8 cellular contexts compared by ENCODE assay signal in genomic region chr3:159964166-159964973, GRCh38. TPM values are rescaled to one million over a fixed set of nuclear protein-coding genes. Genes with fewer than 3 reads are reported as not detected.
DNase-seq lines count a peak whose midpoint lies in the region; ATAC-seq and TF ChIP-seq lines count a peak whose summit lies in the region.

No MANE protein-coding gene starts in this region.

- H3K9me3 ChIP-seq in Peyer's patch = no peaks in the 10 kb centered on the region

- ATAC-seq in GM19468 (IDR thresholded peaks at IDR 0.05; ENCODE audit: extremely low read depth, unreplicated experiment) (peak; percentile 98), HG03439 (IDR thresholded peaks at IDR 0.05; ENCODE audit: unreplicated experiment) (peak; percentile 100)

- no peak for TF ChIP-seq CTCF in Peyer's patch (IDR thresholded peaks at IDR 0.05)

- peak; percentile 85 for DNase-seq in EL
- peak; percentile 33 for DNase-seq in epithelial cell of prostate (ENCODE audit: low read depth, low spot score)
- no peak for DNase-seq in stimulated activated CD8-positive, alpha-beta memory T cell treated with anti-CD3 and anti-CD28 coated beads, Interleukin-4, amount 100 ng/mL, for 48 hours
- DNase-seq in posterior cingulate gyrus = no peak
- DNase-seq in Peyer's patch = no peak
- DNase-seq in mesenteric fat pad (ENCODE audit: low spot score) = no peak

- intact Hi-C loops in posterior cingulate gyrus (cut with DNase I) = no loop called here

- no peaks in the 10 kb centered on the region for H3K27me3 ChIP-seq in Peyer's patch

- TF ChIP-seq POLR2A in Peyer's patch (IDR thresholded peaks at IDR 0.05) = no peak

- no peaks in the 10 kb centered on the region for H3K4me1 ChIP-seq in Peyer's patch

- no peak overlapping the region for H3K4me3 ChIP-seq in Peyer's patch

- no peaks in the 10 kb centered on the region for H3K36me3 ChIP-seq in Peyer's patch

- H3K27ac ChIP-seq in epithelial cell of prostate (peak overlapping the region; percentile 11), Peyer's patch (no peak overlapping the region)

RNA-seq across cellular contexts. Expression of gene IL12A, which starts 24.3 kb away (rescaled TPM):
- total RNA-seq in Peyer's patch (1 to 10 TPM in 1 of 4 donors, not detected in 3; 1.2 TPM), mesenteric fat pad (0.29 TPM)

Comparison
In these comparisons a context has a peak if more than half of its experiments do, and no peak if none do; other contexts are left out.
1. DNase-seq: peak in EL (single experiment) and epithelial cell of prostate (single experiment); none in stimulated activated CD8-positive, alpha-beta memory T cell treated with anti-CD3 and anti-CD28 coated beads, Interleukin-4, amount 100 ng/mL, for 48 hours (single experiment), posterior cingulate gyrus (0 of 10), Peyer's patch (0 of 3) and mesenteric fat pad (single experiment).